ENCODE assay signal across 15 cellular contexts in genomic region chr10:283140-283479, GRCh38.
"Had no signal": no experiment of that assay in that cellular context is flagged by ENCODE, and none has a peak within 500 bp of the region (broad histone marks: within the 10 kb centered on the region; RNA-seq: fewer than 3 reads in every experiment).

No MANE protein-coding gene starts in this region.

- H3K36me3 ChIP-seq: neural progenitor cell, prostate gland had no signal

- H3K27me3 Mint-ChIP-seq: activated CD4-positive, alpha-beta T cell treated with anti-CD3 and anti-CD28 coated beads, Interleukin-2, amount 10 ng/mL, durations not matched to agents 24 days and 14 days; activated naive CD8-positive, alpha-beta T cell had no signal

- H3K27ac ChIP-seq: gastrocnemius medialis, heart left ventricle, left lung, neural progenitor cell, prostate gland, right atrium auricular region, thyroid gland had no signal

- H3K4me1 Mint-ChIP-seq: neural progenitor cell had no signal

- DNase-seq: effector CD8-positive, alpha-beta T cell; gastrocnemius medialis; heart left ventricle; left lung; midbrain; stimulated activated CD4-positive, alpha-beta T cell treated with anti-CD3 and anti-CD28 coated beads, Interleukin-4, amount 100 ng/mL, for 1 hour; stimulated activated naive CD4-positive, alpha-beta T cell; thyroid gland had no signal

- H3K9me3 Mint-ChIP-seq: activated CD4-positive, alpha-beta T cell treated with anti-CD3 and anti-CD28 coated beads, Interleukin-2, amount 10 ng/mL, durations not matched to agents 24 days and 14 days; dendritic cell treated with granulocyte-macrophage colony-stimulating factor and Interleukin-4, amounts not matched to agents 40 ng/mL and 50 ng/mL, for 4 days; neural progenitor cell had no signal

- H3K9me3 ChIP-seq: gastrocnemius medialis, heart left ventricle, left lung, prostate gland, right atrium auricular region, thyroid gland had no signal

- H3K4me3 ChIP-seq: gastrocnemius medialis, heart left ventricle, left lung, neural progenitor cell, prostate gland, right atrium auricular region, thyroid gland had no signal

- H3K36me3 Mint-ChIP-seq: activated naive CD8-positive, alpha-beta T cell had no signal

- ATAC-seq: esophagus mucosa, left lung had no signal

- H3K4me3 Mint-ChIP-seq: activated CD4-positive, alpha-beta T cell treated with anti-CD3 and anti-CD28 coated beads, Interleukin-2, amount 10 ng/mL, durations not matched to agents 24 days and 14 days; activated naive CD8-positive, alpha-beta T cell; dendritic cell treated with granulocyte-macrophage colony-stimulating factor and Interleukin-4, amounts not matched to agents 40 ng/mL and 50 ng/mL, for 4 days; neural progenitor cell had no signal

- H3K4me2 ChIP-seq: neural progenitor cell had no signal

- H3K27ac Mint-ChIP-seq: activated naive CD8-positive, alpha-beta T cell; dendritic cell treated with granulocyte-macrophage colony-stimulating factor and Interleukin-4, amounts not matched to agents 40 ng/mL and 50 ng/mL, for 4 days; neural progenitor cell had no signal

- H3K27me3 ChIP-seq: gastrocnemius medialis, heart left ventricle, left lung, neural progenitor cell, right atrium auricular region, thyroid gland had no signal

- H3K4me1 ChIP-seq: gastrocnemius medialis, left lung, neural progenitor cell, prostate gland, thyroid gland had no signal

- H3K9ac ChIP-seq: neural progenitor cell had no signal
